22 cellular contexts compared by ENCODE assay signal in genomic region chr3:65633018-65633417, GRCh38.
DNase-seq lines count a peak whose midpoint lies in the region; ATAC-seq, FAIRE-seq and TF ChIP-seq lines count a peak whose summit lies in the region.
"Had no signal": no experiment of that assay in that cellular context is flagged by ENCODE, and none has a peak within 500 bp of the region (broad histone marks: within the 10 kb centered on the region; RNA-seq: fewer than 3 reads in every experiment).

No MANE protein-coding gene starts in this region.

- POLR2A ChIA-PET in HEK293T (lab: Yijun Ruan, JAX), result no interaction called here

- peaks cover 2% of the 10 kb centered on the region for H3K27me3 Mint-ChIP-seq in astrocyte (ENCODE audit: low read depth, unreplicated experiment)
- H3K27me3 Mint-ChIP-seq in activated T-cell treated with anti-CD3 and anti-CD28 coated beads, Interleukin-2, amount 50 U/mL, for 4 hours (ENCODE audit: low read depth), result no peaks in the 10 kb centered on the region
- H3K27me3 Mint-ChIP-seq: CD4-positive, alpha-beta T cell had no signal

- H3K27me3 ChIP-seq in astrocyte (ENCODE audit: insufficient read depth, low read length), result no peaks in the 10 kb centered on the region
- H3K27me3 ChIP-seq: BLaER1, Peyer's patch had no signal

- no peaks in the 10 kb centered on the region for H3K79me2 ChIP-seq in astrocyte (ENCODE audit: insufficient read depth, low read length)

- H2AFZ ChIP-seq in astrocyte (ENCODE audit: low read depth, low read length), result no peak overlapping the region

- peaks cover 16% of the 10 kb centered on the region for H4K20me1 ChIP-seq in astrocyte (ENCODE audit: insufficient read depth, low read length)
- H4K20me1 ChIP-seq: BLaER1 had no signal

- no peak overlapping the region for H3K27ac ChIP-seq in astrocyte (ENCODE audit: low read depth, low read length)
- H3K27ac ChIP-seq: BLaER1, KMS-11, Peyer's patch had no signal

- peaks cover 3% of the 10 kb centered on the region for H3K36me3 Mint-ChIP-seq in astrocyte (ENCODE audit: low read depth, unreplicated experiment)
- no peaks in the 10 kb centered on the region for H3K36me3 Mint-ChIP-seq in activated T-cell treated with anti-CD3 and anti-CD28 coated beads, Interleukin-2, amount 50 U/mL, for 4 hours (ENCODE audit: insufficient read depth)

- H3K4me3 ChIP-seq in astrocyte (ENCODE audit: insufficient read depth, low read depth, low read length), result no peak overlapping the region
- H3K4me3 ChIP-seq: BLaER1, HAP-1, Peyer's patch had no signal

- no peaks in the 10 kb centered on the region for H3K4me1 Mint-ChIP-seq in astrocyte (ENCODE audit: low read depth, unreplicated experiment)
- H3K4me1 Mint-ChIP-seq in activated T-cell treated with anti-CD3 and anti-CD28 coated beads, Interleukin-2, amount 50 U/mL, for 4 hours (ENCODE audit: low read depth), result no peaks in the 10 kb centered on the region

- no peaks in the 10 kb centered on the region for H3K4me1 ChIP-seq in astrocyte (ENCODE audit: insufficient read depth, low read length)
- H3K4me1 ChIP-seq: BLaER1, Peyer's patch had no signal

- CTCF ChIA-PET in HEK293T (lab: Yijun Ruan, JAX), result no interaction called here

- H3K27ac Mint-ChIP-seq in astrocyte (ENCODE audit: unreplicated experiment), result peak overlapping the region; percentile 20
- H3K27ac Mint-ChIP-seq: CD4-positive, alpha-beta T cell; T-helper 2 cell treated with Interferon-gamma antibody and Interleukin-4, amounts not matched to agents 5 μg/mL and 100 μg/mL, for 36 hours had no signal

- no peaks in the 10 kb centered on the region for H3K9me3 Mint-ChIP-seq in astrocyte (ENCODE audit: unreplicated experiment)
- H3K9me3 Mint-ChIP-seq in activated T-cell treated with anti-CD3 and anti-CD28 coated beads, Interleukin-2, amount 50 U/mL, for 4 hours, result peaks cover 11% of the 10 kb centered on the region
- H3K9me3 Mint-ChIP-seq: CD4-positive, alpha-beta T cell; T-helper 2 cell treated with Interferon-gamma antibody and Interleukin-4, amounts not matched to agents 5 μg/mL and 100 μg/mL, for 36 hours had no signal

- no peak overlapping the region for H3K4me3 Mint-ChIP-seq in astrocyte (ENCODE audit: unreplicated experiment)
- H3K4me3 Mint-ChIP-seq in activated T-cell treated with anti-CD3 and anti-CD28 coated beads, Interleukin-2, amount 50 U/mL, for 4 hours, result no peak overlapping the region
- H3K4me3 Mint-ChIP-seq: CD4-positive, alpha-beta T cell; T-helper 2 cell treated with Interferon-gamma antibody and Interleukin-4, amounts not matched to agents 5 μg/mL and 100 μg/mL, for 36 hours had no signal

- H3K4me2 ChIP-seq in astrocyte (ENCODE audit: low read length), result no peak overlapping the region
- H3K4me2 ChIP-seq: BLaER1, KMS-11 had no signal

- no peak overlapping the region for H3K9ac ChIP-seq in astrocyte (ENCODE audit: low read length)
- H3K9ac ChIP-seq: BLaER1, KMS-11 had no signal

- H3K36me3 ChIP-seq in astrocyte (ENCODE audit: insufficient read depth, low read length), result no peaks in the 10 kb centered on the region
- H3K36me3 ChIP-seq: BLaER1, HAP-1, Peyer's patch had no signal

- no peak for ATAC-seq in activated T-cell treated with anti-CD3 and anti-CD28 coated beads, Interleukin-2, amount 50 U/mL, for 4 hours
- ATAC-seq: SK-N-SH treated with all-trans-retinoic acid at 6 μM for 48 hours had no signal

- DNase-seq in NCI-H524 (lab: John Stamatoyannopoulos, UW) (peak; percentile 22 to 37), NCI-H524 treated with DMSO at 0.1 percent for 48 hours (lab: John Stamatoyannopoulos, UW) (no peak), HEK293T (ENCODE audit: extremely low spot score) (peak; percentile 46), astrocyte (ENCODE audit: low read depth) (no peak)
- no peak for DNase-seq in activated T-cell treated with anti-CD3 and anti-CD28 coated beads, Interleukin-2, amount 50 U/mL, for 4 hours
- DNase-seq in stimulated activated CD4-positive, alpha-beta T cell treated with anti-CD3 and anti-CD28 coated beads, Interleukin-2, amount 100 ng/mL, for 24 hours, result no peak
- no peak for DNase-seq in activated naive CD4-positive, alpha-beta T cell treated with Interleukin-2 at 50 U/mL for 16 hours
- DNase-seq: ACHN; CD4-positive, alpha-beta T cell; COR-L47; NCI-H1092 treated with DMSO at 0.1 percent for 48 hours; NCI-H1694; NCI-H2081; NCI-H446; NCI-H774; Peyer's patch had no signal

- no peak for FAIRE-seq in astrocyte (lab: Jason Lieb, UNC)
- FAIRE-seq: GM12891 had no signal

- H3K9me3 ChIP-seq in astrocyte (ENCODE audit: insufficient read depth, low read depth, low read length), result no peaks in the 10 kb centered on the region
- H3K9me3 ChIP-seq: BLaER1, HAP-1, Peyer's patch had no signal

- TF ChIP-seq CTCF in astrocyte (IDR thresholded peaks at IDR 0.05; ENCODE audit: insufficient read depth, low read depth, low read length), result no peak

TF ChIP-seq in HEK293T, 16 proteins besides CTCF, POLR2A, EP300 and RAD21:
- TF ChIP-seq SUZ12 (IDR thresholded peaks at IDR 0.05), result no peak
- TF ChIP-seq CTBP1 (IDR thresholded peaks at IDR 0.05; ENCODE audit: borderline replicate concordance), result peak; percentile 46; the same call in 1 of the 2 replicates
- 0 out of 2 replicates have a peak, but pooled peaks have one; percentile 51 for TF ChIP-seq ARNT (IDR thresholded peaks at IDR 0.05)
- TF ChIP-seq, protein P1, sequence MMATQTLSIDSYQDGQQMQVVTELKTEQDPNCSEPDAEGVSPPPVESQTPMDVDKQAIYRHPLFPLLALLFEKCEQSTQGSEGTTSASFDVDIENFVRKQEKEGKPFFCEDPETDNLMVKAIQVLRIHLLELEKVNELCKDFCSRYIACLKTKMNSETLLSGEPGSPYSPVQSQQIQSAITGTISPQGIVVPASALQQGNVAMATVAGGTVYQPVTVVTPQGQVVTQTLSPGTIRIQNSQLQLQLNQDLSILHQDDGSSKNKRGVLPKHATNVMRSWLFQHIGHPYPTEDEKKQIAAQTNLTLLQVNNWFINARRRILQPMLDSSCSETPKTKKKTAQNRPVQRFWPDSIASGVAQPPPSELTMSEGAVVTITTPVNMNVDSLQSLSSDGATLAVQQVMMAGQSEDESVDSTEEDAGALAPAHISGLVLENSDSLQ (IDR thresholded peaks at IDR 0.05), result peak; percentile 93

Comparison
In these comparisons a context has a peak if more than half of its experiments do, and no peak if none do; other contexts are left out.
1. DNase-seq: peak in NCI-H524 (2 of 2) and HEK293T (single experiment); none in NCI-H524 treated with DMSO at 0.1 percent for 48 hours (single experiment), astrocyte (single experiment), activated T-cell treated with anti-CD3 and anti-CD28 coated beads, Interleukin-2, amount 50 U/mL, for 4 hours (single experiment), stimulated activated CD4-positive, alpha-beta T cell treated with anti-CD3 and anti-CD28 coated beads, Interleukin-2, amount 100 ng/mL, for 24 hours (0 of 2) and activated naive CD4-positive, alpha-beta T cell treated with Interleukin-2 at 50 U/mL for 16 hours (single experiment).